ENCODE assay signal across 8 cellular contexts in genomic region chr16:71846443-71846842, GRCh38. TPM values are rescaled to one million over a fixed set of nuclear protein-coding genes. Genes with fewer than 3 reads are reported as not detected.
DNase-seq lines count a peak whose midpoint lies in the region; ATAC-seq, FAIRE-seq and TF ChIP-seq lines count a peak whose summit lies in the region.

No MANE protein-coding gene starts in this region.

- H3K14ac ChIP-seq in IMR-90 (replicated peaks; ENCODE audit: low read depth, low read length), result peak overlapping the region; percentile 81

- H4K20me1 ChIP-seq in IMR-90 (ENCODE audit: insufficient read depth, low read length), result peaks cover 11% of the 10 kb centered on the region; the same call in 1 of the 2 replicates

- CTCF ChIA-PET in CD8-positive, alpha-beta memory T cell (lab: Charles Lee), result interaction anchor here (1.3 to 3.4 kb wide), 2 partner anchors 10 to 36 kb away, joined by 5 to 22 read pairs; no protein-coding TSS in a partner anchor
- CTCF ChIA-PET in IMR-90 (lab: Yijun Ruan, JAX), result interaction anchor here (0.5 to 1.1 kb wide), 3 partner anchors 11 to 140 kb away, joined by 3 to 4 read pairs (median 3); no protein-coding TSS in a partner anchor

- no peak for TF ChIP-seq RAD21 in IMR-90 (IDR thresholded peaks at IDR 0.05; ENCODE audit: low read length)

- peak overlapping the region; percentile 95 for H2AFZ ChIP-seq in IMR-90 (replicated peaks; ENCODE audit: low read length, poor library complexity)

- H3K79me1 ChIP-seq in IMR-90 (ENCODE audit: low read depth in 1 of 2, low read length in 2 of 2), result peaks cover 16 to 41% of the 10 kb centered on the region in 2 experiments; a peak in 3 of 4 replicates

- peak overlapping the region; percentile 32; the same call in 1 of the 2 replicates for H3K56ac ChIP-seq in IMR-90 (ENCODE audit: extremely low read depth, insufficient read depth, low read length)

- H3K27me3 Mint-ChIP-seq in CD8-positive, alpha-beta memory T cell, result no peaks in the 10 kb centered on the region

- H3K36me3 Mint-ChIP-seq in CD8-positive, alpha-beta memory T cell, result peaks cover 11 to 50% (median 18%) of the 10 kb centered on the region in 3 donors
- H3K36me3 Mint-ChIP-seq in activated naive CD4-positive, alpha-beta T cell treated with anti-CD3 and anti-CD28 coated beads, Interleukin-2, amount 50 U/mL, for 72 hours, result peaks cover 5 to 16% of the 10 kb centered on the region in 2 donors

- in situ Hi-C loops in IMR-90 (cut with MboI; ENCODE audit: low sequenced_read_pairs), result no loop called here

- H3K9ac ChIP-seq in IMR-90 (ENCODE audit: low read depth, low read length), result peak overlapping the region; percentile 97

- H2BK20ac ChIP-seq in IMR-90 (ENCODE audit: low read depth, low read length), result no peak overlapping the region

- no peaks in the 10 kb centered on the region for H3K9me3 Mint-ChIP-seq in CD8-positive, alpha-beta memory T cell
- H3K9me3 Mint-ChIP-seq in activated naive CD4-positive, alpha-beta T cell treated with anti-CD3 and anti-CD28 coated beads, Interleukin-2, amount 50 U/mL, for 72 hours, result no peaks in the 10 kb centered on the region

- H3K27ac Mint-ChIP-seq in CD8-positive, alpha-beta memory T cell, result peak overlapping the region; percentile 89 to 98 (median 94)
- peak overlapping the region; percentile 91 to 96 for H3K27ac Mint-ChIP-seq in activated naive CD4-positive, alpha-beta T cell treated with anti-CD3 and anti-CD28 coated beads, Interleukin-2, amount 50 U/mL, for 72 hours

- peak overlapping the region; percentile 97 for H3K4me3 ChIP-seq in CD8-positive, alpha-beta memory T cell (ENCODE audit: low read length)
- peak overlapping the region; percentile 97 for H3K4me3 ChIP-seq in IMR-90 (ENCODE audit: insufficient read depth, low read depth, low read length)
- H3K4me3 ChIP-seq in small intestine (ENCODE audit: low read depth in 1 of 2, low read length in 2 of 2), result peak overlapping the region; percentile 84 to 100

- H3K4me2 ChIP-seq in IMR-90 (ENCODE audit: low read depth, low read length), result peak overlapping the region; percentile 99

- peak overlapping the region; percentile 90 for H3K27ac ChIP-seq in CD8-positive, alpha-beta memory T cell (ENCODE audit: low read depth, low read length)
- H3K27ac ChIP-seq in IMR-90 (ENCODE audit: insufficient read depth, low read length) (peak overlapping the region; percentile 64), small intestine (ENCODE audit: low read depth in 1 of 2, low read length in 1 of 2) (peak overlapping the region in 1 of 2 donors; percentile 90)

- no peak overlapping the region for H2BK15ac ChIP-seq in IMR-90 (ENCODE audit: low read depth, low read length)

- H4K5ac ChIP-seq in IMR-90 (ENCODE audit: low read depth, low read length), result peak overlapping the region; percentile 33; the same call in 1 of the 2 replicates

- POLR2A ChIA-PET in CD8-positive, alpha-beta memory T cell (lab: Charles Lee), result interaction anchor here (0.7 to 2.8 kb wide), 5 partner anchors 9 to 49 kb away, joined by 3 to 19 read pairs (median 9); partner anchors contain the start of genes AP1G1 and IST1
- POLR2A ChIA-PET in IMR-90 (lab: Charles Lee; ENCODE audit: unreplicated experiment), result no interaction called here

- H2AK5ac ChIP-seq in IMR-90 (ENCODE audit: low read depth, low read length), result no peak overlapping the region; the same call in 1 of the 2 replicates

- peak; percentile 2 for ATAC-seq in IMR-90 (ENCODE audit: low read depth)
- ATAC-seq in activated naive CD4-positive, alpha-beta T cell treated with anti-CD3 and anti-CD28 coated beads, Interleukin-2, amount 50 U/mL, for 72 hours, result no peak
- ATAC-seq in GM18511 (IDR thresholded peaks at IDR 0.05; ENCODE audit: unreplicated experiment), result no peak

- intact Hi-C loops in IMR-90 (cut with micrococcal nuclease), result no loop called here

- peak in 2 of 5 donors; percentile 6 to 41 for DNase-seq in CD8-positive, alpha-beta memory T cell
- DNase-seq in IMR-90 (no peak), hippocampal formation (lab: John Stamatoyannopoulos, UW) (peak; percentile 1 to 23), small intestine (peak; percentile 30), H4 (ENCODE audit: low spot score) (no peak), GF-D8 (lab: John Stamatoyannopoulos, UW) (no peak)
- DNase-seq in activated naive CD4-positive, alpha-beta T cell treated with anti-CD3 and anti-CD28 coated beads, Interleukin-2, amount 50 U/mL, for 72 hours (ENCODE audit: low spot score in 2 of 2), result peak in 1 of 2 donors; percentile 17

- H3K4me1 ChIP-seq in CD8-positive, alpha-beta memory T cell (ENCODE audit: insufficient read depth, low read length), result peaks cover 17% of the 10 kb centered on the region
- H3K4me1 ChIP-seq in IMR-90 (ENCODE audit: control insufficient read depth, insufficient read depth, low read length) (peaks cover 3% of the 10 kb centered on the region; the same call in 1 of the 2 replicates), small intestine (ENCODE audit: control insufficient read depth in 2 of 2, insufficient read depth in 1 of 2, low read depth in 1 of 2, low read length in 1 of 2) (no peaks in the 10 kb centered on the region)

- 0% methylated on average over 8 of the region's 19 CpGs; no CpG with 5 or more reads in 1 of the 2 experiments for WGBS in IMR-90 (ENCODE audit: extremely low coverage in 2 of 2, insufficient read length in 1 of 2), 2 experiments
- 0 to 1% (median 1%) methylated on average over 18 to 19 of the region's 19 CpGs for WGBS in small intestine, 3 donors

- dilution Hi-C loops in IMR-90 (cut with HindIII; ENCODE audit: low sequenced_read_pairs, unreplicated experiment), result no loop called here

- no peak overlapping the region for H3K18ac ChIP-seq in IMR-90 (ENCODE audit: low read depth, low read length)

- no peak for TF ChIP-seq POLR2A in IMR-90 (IDR thresholded peaks at IDR 0.05; ENCODE audit: low read depth, low read length)

- H2AK9ac ChIP-seq in IMR-90 (replicated peaks; ENCODE audit: low read depth, low read length, poor library complexity), result peak overlapping the region; percentile 91

- BruUV-seq in IMR-90 (replicated peaks; lab: Mats Ljungman, UMichigan), result no TSS peak

- H4K8ac ChIP-seq in IMR-90 (ENCODE audit: low read depth in 2 of 2, low read length in 2 of 2), result peak overlapping the region; percentile 89 to 93; a peak in 3 of 4 replicates

- H2BK5ac ChIP-seq in IMR-90 (ENCODE audit: low read depth, low read length, poor library complexity, severe bottlenecking), result peak overlapping the region; percentile 51

- no peaks in the 10 kb centered on the region for H3K27me3 ChIP-seq in CD8-positive, alpha-beta memory T cell (ENCODE audit: insufficient read depth, low read length, poor library complexity, severe bottlenecking)
- no peaks in the 10 kb centered on the region for H3K27me3 ChIP-seq in IMR-90 (ENCODE audit: control insufficient read depth, insufficient read depth, low read length)
- no peaks in the 10 kb centered on the region for H3K27me3 ChIP-seq in small intestine (ENCODE audit: control insufficient read depth in 2 of 2, insufficient read depth in 2 of 2, low read length in 2 of 2)

- H3K36me3 ChIP-seq in CD8-positive, alpha-beta memory T cell (ENCODE audit: insufficient read depth, low read length), result peaks cover 29% of the 10 kb centered on the region
- H3K36me3 ChIP-seq in IMR-90 (ENCODE audit: control insufficient read depth, insufficient read depth, low read length), result peaks cover 26% of the 10 kb centered on the region
- H3K36me3 ChIP-seq in small intestine (ENCODE audit: control insufficient read depth in 2 of 2, insufficient read depth in 2 of 2, low read length in 2 of 2), result peaks cover 4 to 12% of the 10 kb centered on the region in 2 donors

- peak overlapping the region; percentile 60 for H3K23ac ChIP-seq in IMR-90 (ENCODE audit: low read depth, low read length)

- H3K4me1 Mint-ChIP-seq in CD8-positive, alpha-beta memory T cell, result peaks cover 34 to 52% (median 43%) of the 10 kb centered on the region in 3 donors

- H2BK120ac ChIP-seq in IMR-90 (ENCODE audit: low read depth, low read length), result no peak overlapping the region

- peak overlapping the region; percentile 91 to 96 (median 94) for H3K4me3 Mint-ChIP-seq in CD8-positive, alpha-beta memory T cell

- peak overlapping the region; percentile 11; the same call in 1 of the 2 replicates for H4K91ac ChIP-seq in IMR-90 (ENCODE audit: insufficient read depth, low read depth, low read length)

- no peak for FAIRE-seq in small intestine (lab: Jason Lieb, UNC)

- TF ChIP-seq CTCF in IMR-90 (conservative IDR thresholded peaks at IDR 0.05; ENCODE audit: low read depth, low read length), result no peak

- H3K9me3 ChIP-seq in CD8-positive, alpha-beta memory T cell (ENCODE audit: low read length), result no peaks in the 10 kb centered on the region
- H3K9me3 ChIP-seq in IMR-90 (ENCODE audit: control insufficient read depth, insufficient read depth, low read length) (no peaks in the 10 kb centered on the region), small intestine (ENCODE audit: control insufficient read depth, low read depth) (no peaks in the 10 kb centered on the region)

- no peaks in the 10 kb centered on the region; the same call in 1 of the 2 replicates for H3K9me1 ChIP-seq in IMR-90 (ENCODE audit: insufficient read depth, low read length)

- H3K4ac ChIP-seq in IMR-90 (ENCODE audit: low read depth, low read length), result peak overlapping the region; percentile 52

RNA-seq across cellular contexts. Expression of gene ATXN1L, which starts 0.7 kb away (rescaled TPM):
- total RNA-seq in CD8-positive, alpha-beta memory T cell, result 10 to 100 TPM; 16.9 to 19.7 TPM
- 11.9 TPM for polyA plus RNA-seq in CD8-positive, alpha-beta memory T cell
- total RNA-seq in IMR-90 (2012; rRNA removed), result 5.2 and 5.8 TPM in 2 replicates
- polyA plus RNA-seq in IMR-90 (2012; rRNA removed) (8.0 and 9.2 TPM in 2 replicates), small intestine (10 to 100 TPM in 1 of 3 donors, 1 to 10 TPM in 2; 4.3 to 10.8 (median 4.5) TPM)
- 2.8 and 3.7 TPM in 2 replicates for polyA plus RNA-seq in IMR-90 (2012; cell fraction: cytosol; rRNA removed)
- polyA plus RNA-seq in IMR-90 (2012; cell fraction: nucleus; rRNA removed; ENCODE audit: low replicate concordance), result 14.7 and 27.7 TPM in 2 replicates
- 10 to 100 TPM; 17.0 to 33.0 TPM for total RNA-seq in activated naive CD4-positive, alpha-beta T cell treated with anti-CD3 and anti-CD28 coated beads, Interleukin-2, amount 50 U/mL, for 72 hours
- 8.0 and 12.6 TPM in 2 replicates for total RNA-seq in H4 (2014; rRNA removed; shearing (Covaris generic))

RNA-seq across cellular contexts. Expression of gene ZNF821, which starts 37.5 kb away (rescaled TPM):
- total RNA-seq in CD8-positive, alpha-beta memory T cell, result 1 to 10 TPM; 3.3 to 5.3 TPM
- polyA plus RNA-seq in CD8-positive, alpha-beta memory T cell, result 12.6 TPM
- 4.4 and 5.9 TPM in 2 replicates for total RNA-seq in IMR-90 (2012; rRNA removed)
- polyA plus RNA-seq in IMR-90 (2012; rRNA removed) (5.8 and 6.0 TPM in 2 replicates), small intestine (10 to 100 TPM in 2 of 3 donors, 1 to 10 TPM in 1; 7.2 to 15.7 (median 10.3) TPM)
- 6.9 and 8.2 TPM in 2 replicates for polyA plus RNA-seq in IMR-90 (2012; cell fraction: cytosol; rRNA removed)
- 14.0 and 15.1 TPM in 2 replicates for polyA plus RNA-seq in IMR-90 (2012; cell fraction: nucleus; rRNA removed; ENCODE audit: low replicate concordance)
- total RNA-seq in activated naive CD4-positive, alpha-beta T cell treated with anti-CD3 and anti-CD28 coated beads, Interleukin-2, amount 50 U/mL, for 72 hours, result 1 to 10 TPM; 6.6 to 7.3 TPM
- total RNA-seq in H4 (2014; rRNA removed; shearing (Covaris generic)), result 5.5 and 7.0 TPM in 2 replicates

RNA-seq across cellular contexts. Expression of gene AP1G1, which starts 37.8 kb away (rescaled TPM):
- 10 to 100 TPM; 80.4 to 83.3 TPM for total RNA-seq in CD8-positive, alpha-beta memory T cell
- polyA plus RNA-seq in CD8-positive, alpha-beta memory T cell, result 10.9 TPM
- 86.1 and 86.7 TPM in 2 replicates for total RNA-seq in IMR-90 (2012; rRNA removed)
- polyA plus RNA-seq in IMR-90 (2012; rRNA removed) (45.7 and 48.3 TPM in 2 replicates), small intestine (10 to 100 TPM; 17.6 to 23.0 (median 21.4) TPM)
- polyA plus RNA-seq in IMR-90 (2012; cell fraction: cytosol; rRNA removed), result 20.5 and 25.0 TPM in 2 replicates
- 22.9 and 121 TPM in 2 replicates for polyA plus RNA-seq in IMR-90 (2012; cell fraction: nucleus; rRNA removed; ENCODE audit: low replicate concordance)
- 10 to 100 TPM; 73.1 to 79.0 TPM for total RNA-seq in activated naive CD4-positive, alpha-beta T cell treated with anti-CD3 and anti-CD28 coated beads, Interleukin-2, amount 50 U/mL, for 72 hours
- 49.8 and 51.5 TPM in 2 replicates for total RNA-seq in H4 (2014; rRNA removed; shearing (Covaris generic))

RNA-seq across cellular contexts. Expression of gene IST1, which starts 48.9 kb away (rescaled TPM):
- total RNA-seq in CD8-positive, alpha-beta memory T cell, result 100 to 1,000 TPM; 172 to 177 TPM
- polyA plus RNA-seq in CD8-positive, alpha-beta memory T cell, result 144 TPM
- 175 and 186 TPM in 2 replicates for total RNA-seq in IMR-90 (2012; rRNA removed)
- polyA plus RNA-seq in IMR-90 (2012; rRNA removed) (122 and 134 TPM in 2 replicates), small intestine (100 to 1,000 TPM; 112 to 158 (median 152) TPM)
- polyA plus RNA-seq in IMR-90 (2012; cell fraction: cytosol; rRNA removed), result 52.7 and 72.3 TPM in 2 replicates
- 112 and 358 TPM in 2 replicates for polyA plus RNA-seq in IMR-90 (2012; cell fraction: nucleus; rRNA removed; ENCODE audit: low replicate concordance)
- 100 to 1,000 TPM; 166 to 256 TPM for total RNA-seq in activated naive CD4-positive, alpha-beta T cell treated with anti-CD3 and anti-CD28 coated beads, Interleukin-2, amount 50 U/mL, for 72 hours
- total RNA-seq in H4 (2014; rRNA removed; shearing (Covaris generic)), result 220 and 229 TPM in 2 replicates

Comparison
In these comparisons a context has a peak if more than half of its experiments do, and no peak if none do; other contexts are left out.
1. DNase-seq: peak in hippocampal formation (2 of 2) and small intestine (single experiment); none in IMR-90 (single experiment), H4 (single experiment) and GF-D8 (single experiment).
2. Peak in every context shown above with its lines, with median percentiles within 50 percentile points of each other: H3K4me3 ChIP-seq.